Comparison of ENCODE assay signal across 8 cellular contexts in genomic region chr7:1536768-1537630, GRCh38. TPM values are rescaled to one million over a fixed set of nuclear protein-coding genes. Genes with fewer than 3 reads are reported as not detected.
A peak's percentile ranks its signal among the peaks of the same experiment; 100 is the strongest.
DNase-seq lines count a peak whose midpoint lies in the region; ATAC-seq and TF ChIP-seq lines count a peak whose summit lies in the region.

No MANE protein-coding gene starts in this region.

- in situ Hi-C loops in astrocyte of the spinal cord (cut with HindIII; ENCODE audit: low sequenced_read_pairs) = no loop called here

- H3K4me2 ChIP-seq in hepatocyte = peak overlapping the region; percentile 83

- peak overlapping the region; percentile 99 for H3K27ac ChIP-seq in hepatocyte

- TF ChIP-seq CTCF in HFF-Myc (IDR thresholded peaks at IDR 0.05; ENCODE audit: low read depth, low read length, missing control alignments) = no peak
- no peak for TF ChIP-seq CTCF in astrocyte of the spinal cord (IDR thresholded peaks at IDR 0.05; ENCODE audit: low read depth, low read length)
- TF ChIP-seq CTCF in hepatocyte (IDR thresholded peaks at IDR 0.05; ENCODE audit: poor library complexity) = no peak

- H3K79me2 ChIP-seq in hepatocyte = peaks cover 62% of the 10 kb centered on the region

- H3K9me3 ChIP-seq in hepatocyte (ENCODE audit: low read depth) = no peaks in the 10 kb centered on the region

- no peaks in the 10 kb centered on the region for H3K27me3 ChIP-seq in hepatocyte

- no peaks in the 10 kb centered on the region for H3K9me2 ChIP-seq in hepatocyte (replicated peaks; ENCODE audit: insufficient read depth)

- H3K4me1 ChIP-seq in hepatocyte (ENCODE audit: insufficient read depth) = peaks cover 54% of the 10 kb centered on the region

- 16% methylated on average over 52 of the region's 57 CpGs for WGBS in hepatocyte (ENCODE audit: low lambda C conversion rate, missing lambda C conversion rate)

- peak; percentile 90 for DNase-seq in HFF-Myc (ENCODE audit: extremely low read depth, low read depth)
- peak; percentile 99 for DNase-seq in astrocyte of the spinal cord (ENCODE audit: low read depth, low spot score)
- peak; percentile 99 for DNase-seq in hepatocyte (ENCODE audit: low spot score)
- DNase-seq in retina = peak; percentile 88
- no peak for DNase-seq in NCI-H1092 (lab: John Stamatoyannopoulos, UW)
- no peak for DNase-seq in D341Med (ENCODE audit: low spot score)
- DNase-seq in stimulated activated CD4-positive, alpha-beta T cell treated with anti-CD3 and anti-CD28 coated beads, Interleukin-15, amount 100 ng/mL, for 24 hours = no peak

- H3K36me3 ChIP-seq in hepatocyte (replicated peaks; ENCODE audit: insufficient read depth, low read depth) = no peaks in the 10 kb centered on the region

- no peak for ATAC-seq in GM18519 (IDR thresholded peaks at IDR 0.05; ENCODE audit: low FRiP score, unreplicated experiment)

- H4K20me1 ChIP-seq in hepatocyte (ENCODE audit: insufficient read depth, poor library complexity, severe bottlenecking) = peaks cover 6% of the 10 kb centered on the region

- peak overlapping the region; percentile 43 for H3K4me3 ChIP-seq in HFF-Myc (replicated peaks; ENCODE audit: low read depth, low read length)
- H3K4me3 ChIP-seq in astrocyte of the spinal cord (ENCODE audit: low read depth, low read length) = peak overlapping the region; percentile 40
- H3K4me3 ChIP-seq in hepatocyte = no peak overlapping the region

- H2AFZ ChIP-seq in hepatocyte = no peak overlapping the region

RNA-seq across cellular contexts. Expression of gene MAFK, which starts 6.5 kb away (rescaled TPM):
- 14.6 and 24.0 TPM in 2 replicates for total RNA-seq in hepatocyte
- polyA plus RNA-seq in hepatocyte = 4.4 and 7.8 TPM in 2 replicates

RNA-seq across cellular contexts. Expression of gene TMEM184A, which starts 19.0 kb away (rescaled TPM):
- total RNA-seq in hepatocyte = 14.5 and 23.4 TPM in 2 replicates
- 18.6 and 24.7 TPM in 2 replicates for polyA plus RNA-seq in hepatocyte

RNA-seq across cellular contexts. Expression of gene INTS1, which starts 32.8 kb away (rescaled TPM):
- 15.5 and 30.0 TPM in 2 replicates for total RNA-seq in hepatocyte
- 53.6 and 57.3 TPM in 2 replicates for polyA plus RNA-seq in hepatocyte

RNA-seq across cellular contexts. Expression of gene PSMG3, which starts 32.8 kb away (rescaled TPM):
- 27.5 and 42.7 TPM in 2 replicates for total RNA-seq in hepatocyte
- 44.8 and 60.3 TPM in 2 replicates for polyA plus RNA-seq in hepatocyte

Comparison
In these comparisons a context has a peak if more than half of its experiments do, and no peak if none do; other contexts are left out.
1. DNase-seq: peak in HFF-Myc (single experiment), astrocyte of the spinal cord (single experiment), hepatocyte (single experiment) and retina (single experiment); none in NCI-H1092 (single experiment), D341Med (single experiment) and stimulated activated CD4-positive, alpha-beta T cell treated with anti-CD3 and anti-CD28 coated beads, Interleukin-15, amount 100 ng/mL, for 24 hours (single experiment).